20 cellular contexts compared by ENCODE assay signal in genomic region chr1:170307426-170307825, GRCh38.
A peak's percentile ranks its signal among the peaks of the same experiment; 100 is the strongest.
DNase-seq lines count a peak whose midpoint lies in the region; ATAC-seq and TF ChIP-seq lines count a peak whose summit lies in the region.
"Had no signal": no experiment of that assay in that cellular context is flagged by ENCODE, and none has a peak within 500 bp of the region (broad histone marks: within the 10 kb centered on the region; RNA-seq: fewer than 3 reads in every experiment).

No MANE protein-coding gene starts in this region.

- BruUV-seq in MCF 10A (replicated peaks; lab: Mats Ljungman, UMichigan), result no TSS peak

- H2AFZ ChIP-seq in mesenchymal stem cell (ENCODE audit: low read depth, low read length), result no peak overlapping the region

- no peaks in the 10 kb centered on the region for H3K27me3 Mint-ChIP-seq in MCF 10A (ENCODE audit: insufficient read depth, unreplicated experiment)

- no peak overlapping the region for H4K91ac ChIP-seq in mesenchymal stem cell (ENCODE audit: low read length)

- no peaks in the 10 kb centered on the region for H3K4me1 ChIP-seq in breast epithelium
- peaks cover 6% of the 10 kb centered on the region for H3K4me1 ChIP-seq in mesenchymal stem cell (ENCODE audit: control insufficient read depth, insufficient read depth, low read depth, low read length)
- peaks cover 9% of the 10 kb centered on the region for H3K4me1 ChIP-seq in vagina
- peaks cover 8% of the 10 kb centered on the region for H3K4me1 ChIP-seq in upper lobe of right lung
- H3K4me1 ChIP-seq: stomach had no signal

- no peak overlapping the region for H2BK120ac ChIP-seq in mesenchymal stem cell (ENCODE audit: low read depth, low read length)

- no peak overlapping the region for H2BK12ac ChIP-seq in mesenchymal stem cell (ENCODE audit: low read length in 2 of 2)

- WGBS in mesenchymal stem cell, result no CpG with 5 or more reads among the region's 1 CpG

- H3K27ac Mint-ChIP-seq in MCF 10A (ENCODE audit: low read depth, unreplicated experiment), result no peak overlapping the region
- H3K27ac Mint-ChIP-seq: activated naive CD8-positive, alpha-beta T cell treated with anti-CD3 and anti-CD28 coated beads, Interleukin-2, amount 10 ng/mL, durations not matched to agents 7 days and 5 days; activated T-helper 2 cell treated with anti-CD3 and anti-CD28 coated beads, Interferon-gamma antibody, Interleukin-2, Interleukin-4, amounts not matched to agents 10 μg/mL and 5 μg/mL and 100 μg/mL, durations not matched to agents 14 hours and 24 hours and 36 hours; naive B cell had no signal

- no peak for ATAC-seq in HG03139 (IDR thresholded peaks at IDR 0.05; ENCODE audit: unreplicated experiment)
- ATAC-seq in upper lobe of right lung, result no peak
- ATAC-seq: esophagus mucosa had no signal

- H2BK15ac ChIP-seq in mesenchymal stem cell (ENCODE audit: low read depth, poor library complexity, severe bottlenecking), result no peak overlapping the region

- H3K36me3 Mint-ChIP-seq in MCF 10A (ENCODE audit: insufficient read depth, unreplicated experiment), result no peaks in the 10 kb centered on the region
- H3K36me3 Mint-ChIP-seq: activated naive CD8-positive, alpha-beta T cell treated with anti-CD3 and anti-CD28 coated beads, Interleukin-2, amount 10 ng/mL, durations not matched to agents 7 days and 5 days; naive B cell had no signal

- peak overlapping the region in 1 of 2 experiments; percentile 46 for H3K18ac ChIP-seq in mesenchymal stem cell (ENCODE audit: low read depth in 1 of 2, low read length in 2 of 2)

- H3K4me3 Mint-ChIP-seq in MCF 10A (ENCODE audit: unreplicated experiment), result no peak overlapping the region
- H3K4me3 Mint-ChIP-seq: activated naive CD8-positive, alpha-beta T cell treated with anti-CD3 and anti-CD28 coated beads, Interleukin-2, amount 10 ng/mL, durations not matched to agents 7 days and 5 days; naive B cell had no signal

- H3K4ac ChIP-seq in mesenchymal stem cell (ENCODE audit: low read depth in 1 of 2, low read length in 2 of 2), result no peak overlapping the region

- H4K8ac ChIP-seq in mesenchymal stem cell (ENCODE audit: low read length), result peak overlapping the region; percentile 27

- H3K9me3 ChIP-seq in breast epithelium (no peaks in the 10 kb centered on the region), mesenchymal stem cell (ENCODE audit: control insufficient read depth, low read length) (no peaks in the 10 kb centered on the region), vagina (no peaks in the 10 kb centered on the region), upper lobe of right lung (no peaks in the 10 kb centered on the region)
- H3K9me3 ChIP-seq: BLaER1 treated with 17β-estradiol and CSF1 and Interleukin-3, amounts not matched to agents 10 nM and 100 nM; stomach had no signal

- H3K36me3 ChIP-seq in breast epithelium (no peaks in the 10 kb centered on the region), mesenchymal stem cell (ENCODE audit: control insufficient read depth in 1 of 2, insufficient read depth in 2 of 2, low read depth in 1 of 2, low read length in 2 of 2) (no peaks in the 10 kb centered on the region), vagina (no peaks in the 10 kb centered on the region), upper lobe of right lung (no peaks in the 10 kb centered on the region)
- H3K36me3 ChIP-seq: BLaER1 treated with 17β-estradiol and CSF1 and Interleukin-3, amounts not matched to agents 10 nM and 100 nM; stomach had no signal

- H3K27me3 ChIP-seq in breast epithelium, result no peaks in the 10 kb centered on the region
- no peaks in the 10 kb centered on the region for H3K27me3 ChIP-seq in mesenchymal stem cell (ENCODE audit: control insufficient read depth in 1 of 2, insufficient read depth in 1 of 2, low read length in 2 of 2)
- H3K27me3 ChIP-seq in vagina, result no peaks in the 10 kb centered on the region
- H3K27me3 ChIP-seq in upper lobe of right lung, result no peaks in the 10 kb centered on the region
- H3K27me3 ChIP-seq: BLaER1 treated with 17β-estradiol and CSF1 and Interleukin-3, amounts not matched to agents 10 nM and 100 nM; stomach had no signal

- TF ChIP-seq POLR2A in breast epithelium (IDR thresholded peaks at IDR 0.05), result no peak
- TF ChIP-seq POLR2A in vagina (IDR thresholded peaks at IDR 0.05), result no peak

- TF ChIP-seq CTCF in MCF 10A (IDR thresholded peaks at IDR 0.05; ENCODE audit: unreplicated experiment), result no peak
- no peak for TF ChIP-seq CTCF in breast epithelium (IDR thresholded peaks at IDR 0.05)
- no peak for TF ChIP-seq CTCF in vagina (IDR thresholded peaks at IDR 0.05)
- TF ChIP-seq CTCF in upper lobe of right lung (IDR thresholded peaks at IDR 0.05), result no peak

- H2AK5ac ChIP-seq in mesenchymal stem cell (ENCODE audit: low read length, severe bottlenecking), result no peak overlapping the region

- intact Hi-C loops in MCF 10A (cut with micrococcal nuclease) (no loop called here), breast epithelium (cut with DNase I; ENCODE audit: low total_unique reads) (no loop called here), vagina (cut with DNase I) (no loop called here), upper lobe of right lung (cut with DNase I) (no loop called here)

- no peak overlapping the region for H3K4me3 ChIP-seq in breast epithelium
- no peak overlapping the region for H3K4me3 ChIP-seq in mesenchymal stem cell (ENCODE audit: insufficient read depth in 1 of 2, low read depth in 1 of 2, low read length in 2 of 2)
- no peak overlapping the region for H3K4me3 ChIP-seq in vagina
- no peak overlapping the region for H3K4me3 ChIP-seq in upper lobe of right lung
- H3K4me3 ChIP-seq: BLaER1 treated with 17β-estradiol and CSF1 and Interleukin-3, amounts not matched to agents 10 nM and 100 nM; stomach had no signal

- POLR2A ChIA-PET in MCF 10A (lab: Yijun Ruan, JAX), result interaction anchor here (0.7 kb wide), 1 partner anchor 58 kb away, joined by 3 read pairs; no protein-coding TSS in a partner anchor

- H3K4me1 Mint-ChIP-seq in MCF 10A (ENCODE audit: insufficient read depth, unreplicated experiment), result no peaks in the 10 kb centered on the region
- H3K4me1 Mint-ChIP-seq: activated naive CD8-positive, alpha-beta T cell treated with anti-CD3 and anti-CD28 coated beads, Interleukin-2, amount 10 ng/mL, durations not matched to agents 7 days and 5 days; naive B cell had no signal

- H3K9me3 Mint-ChIP-seq in MCF 10A (ENCODE audit: unreplicated experiment), result no peaks in the 10 kb centered on the region
- H3K9me3 Mint-ChIP-seq: activated naive CD8-positive, alpha-beta T cell treated with anti-CD3 and anti-CD28 coated beads, Interleukin-2, amount 10 ng/mL, durations not matched to agents 7 days and 5 days; activated T-helper 2 cell treated with anti-CD3 and anti-CD28 coated beads, Interferon-gamma antibody, Interleukin-2, Interleukin-4, amounts not matched to agents 10 μg/mL and 5 μg/mL and 100 μg/mL, durations not matched to agents 14 hours and 24 hours and 36 hours had no signal

- no peak overlapping the region for H3K14ac ChIP-seq in mesenchymal stem cell (ENCODE audit: low read length in 2 of 2)

- H3K9ac ChIP-seq in mesenchymal stem cell (ENCODE audit: low read length), result peak overlapping the region; percentile 78
- H3K9ac ChIP-seq: BLaER1 treated with 17β-estradiol and CSF1 and Interleukin-3, amounts not matched to agents 10 nM and 100 nM had no signal

- peak overlapping the region in 1 of 2 donors; percentile 41 for H3K27ac ChIP-seq in breast epithelium
- no peak overlapping the region for H3K27ac ChIP-seq in mesenchymal stem cell (ENCODE audit: low read length, poor library complexity, severe bottlenecking)
- peak overlapping the region; percentile 37 for H3K27ac ChIP-seq in vagina
- H3K27ac ChIP-seq in upper lobe of right lung, result no peak overlapping the region
- H3K27ac ChIP-seq: BLaER1 treated with 17β-estradiol and CSF1 and Interleukin-3, amounts not matched to agents 10 nM and 100 nM; stomach had no signal

- H3K23ac ChIP-seq in mesenchymal stem cell (ENCODE audit: low read length in 2 of 2), result no peak overlapping the region

- DNase-seq in MCF 10A (ENCODE audit: unreplicated experiment) (peak; percentile 42), breast epithelium (ENCODE audit: low spot score in 2 of 2) (no peak), cerebellar cortex (ENCODE audit: low spot score) (peak; percentile 21), mesenchymal stem cell (peak; percentile 46), vagina (ENCODE audit: extremely low spot score in 2 of 2) (no peak), NCI-H2196 (lab: John Stamatoyannopoulos, UW; ENCODE audit: unreplicated experiment) (no peak), upper lobe of right lung (no peak)
- DNase-seq: 8988T; activated CD4-positive, alpha-beta T cell treated with anti-CD3 and anti-CD28 coated beads for 4 hours; activated naive CD8-positive, alpha-beta T cell treated with anti-CD3 and anti-CD28 coated beads, Interleukin-2, amount 10 ng/mL, durations not matched to agents 7 days and 5 days; KBM-7; naive B cell; NCI-H2081; NCI-H510A treated with DMSO at 0.1 percent for 48 hours; stimulated activated CD4-positive, alpha-beta T cell treated with anti-CD3 and anti-CD28 coated beads, Interleukin-2, amount 100 ng/mL, for 48 hours; stomach had no signal

- CTCF ChIA-PET in MCF 10A (lab: Yijun Ruan, JAX), result no interaction called here

- H3K4me2 ChIP-seq in mesenchymal stem cell (ENCODE audit: low read length, poor library complexity, severe bottlenecking), result no peak overlapping the region
- H3K4me2 ChIP-seq: BLaER1 treated with 17β-estradiol and CSF1 and Interleukin-3, amounts not matched to agents 10 nM and 100 nM had no signal

- no peak overlapping the region for H2BK5ac ChIP-seq in mesenchymal stem cell (ENCODE audit: low read depth, low read length, poor library complexity, severe bottlenecking)

- no peaks in the 10 kb centered on the region for H3K79me1 ChIP-seq in mesenchymal stem cell (replicated peaks; ENCODE audit: low read length, poor library complexity, severe bottlenecking)

Comparison
In these comparisons a context has a peak if more than half of its experiments do, and no peak if none do; other contexts are left out.
1. DNase-seq: peak in MCF 10A (single experiment), cerebellar cortex (single experiment) and mesenchymal stem cell (single experiment); none in breast epithelium (0 of 2), vagina (0 of 2), NCI-H2196 (single experiment) and upper lobe of right lung (single experiment).